7 cellular contexts compared by ENCODE assay signal in the genomic region with DNA sequence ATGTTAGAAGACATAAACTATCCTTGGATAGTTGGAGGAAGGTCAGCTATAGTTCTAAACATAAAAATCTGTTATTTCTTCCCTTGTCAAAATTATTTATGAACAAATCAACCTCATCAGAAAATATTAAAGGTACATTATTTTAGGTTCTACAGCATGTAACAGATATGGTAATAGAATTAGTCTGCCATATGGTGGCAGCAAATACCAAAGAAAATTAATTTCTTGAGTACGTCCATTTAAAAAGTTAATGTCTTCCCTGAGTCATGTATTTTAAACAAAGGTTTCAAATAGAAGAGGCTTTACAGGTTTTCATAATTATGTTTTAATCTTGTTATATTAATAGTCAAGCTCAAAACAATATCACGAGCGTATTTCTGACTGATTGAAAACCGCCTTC.
A peak's percentile ranks its signal among the peaks of the same experiment; 100 is the strongest.
DNase-seq lines count a peak whose midpoint lies in the region; ATAC-seq, FAIRE-seq and TF ChIP-seq lines count a peak whose summit lies in the region.

No MANE protein-coding gene starts in this region.

- TF ChIP-seq CTCF in nephron (IDR thresholded peaks at IDR 0.05; ENCODE audit: unreplicated experiment in 3 of 3) (peak; percentile 42 to 62 (median 52)), brain microvascular endothelial cell (IDR thresholded peaks at IDR 0.05; ENCODE audit: low read depth, low read length, missing control alignments) (no peak)

- H3K4me1 Mint-ChIP-seq in nephron = no peaks in the 10 kb centered on the region
- peaks cover 30% of the 10 kb centered on the region for H3K4me1 Mint-ChIP-seq in stimulated activated memory B cell treated with anti-CD40 and anti-IgM and Interleukin-4, amounts not matched to agents 10 μg/mL and 1 μg/mL and 100 μg/mL, for 72 hours

- no peaks in the 10 kb centered on the region for H3K36me3 ChIP-seq in brain microvascular endothelial cell (replicated peaks)

- ATAC-seq in stimulated activated memory B cell treated with anti-CD40 and anti-IgM and Interleukin-4, amounts not matched to agents 10 μg/mL and 1 μg/mL and 100 μg/mL, for 72 hours = no peak

- in situ Hi-C loops in brain microvascular endothelial cell (cut with HindIII; ENCODE audit: low pct_ligation_motif_present, low sequenced_read_pairs) = no loop called here

- no peaks in the 10 kb centered on the region for H3K9me3 Mint-ChIP-seq in nephron
- H3K9me3 Mint-ChIP-seq in stimulated activated memory B cell treated with anti-CD40 and anti-IgM and Interleukin-4, amounts not matched to agents 10 μg/mL and 1 μg/mL and 100 μg/mL, for 72 hours = no peaks in the 10 kb centered on the region

- no peak overlapping the region for H3K27ac ChIP-seq in brain microvascular endothelial cell

- H3K27ac Mint-ChIP-seq in nephron = no peak overlapping the region
- no peak overlapping the region for H3K27ac Mint-ChIP-seq in stimulated activated memory B cell treated with anti-CD40 and anti-IgM and Interleukin-4, amounts not matched to agents 10 μg/mL and 1 μg/mL and 100 μg/mL, for 72 hours

- peak; percentile 8 for DNase-seq in GDM1 (lab: John Stamatoyannopoulos, UW)
- DNase-seq in NCI-H1694 treated with DMSO at 0.1 percent for 48 hours (lab: John Stamatoyannopoulos, UW) = peak; percentile 72
- no peak for DNase-seq in brain microvascular endothelial cell
- no peak for DNase-seq in DMS153 (lab: John Stamatoyannopoulos, UW)

- H3K4me3 Mint-ChIP-seq in nephron = no peak overlapping the region
- no peak overlapping the region for H3K4me3 Mint-ChIP-seq in stimulated activated memory B cell treated with anti-CD40 and anti-IgM and Interleukin-4, amounts not matched to agents 10 μg/mL and 1 μg/mL and 100 μg/mL, for 72 hours

- H3K36me3 Mint-ChIP-seq in nephron (ENCODE audit: low read depth) = no peaks in the 10 kb centered on the region
- no peaks in the 10 kb centered on the region for H3K36me3 Mint-ChIP-seq in stimulated activated memory B cell treated with anti-CD40 and anti-IgM and Interleukin-4, amounts not matched to agents 10 μg/mL and 1 μg/mL and 100 μg/mL, for 72 hours

- H3K27me3 ChIP-seq in brain microvascular endothelial cell (replicated peaks) = no peaks in the 10 kb centered on the region

- H3K27me3 Mint-ChIP-seq in nephron (ENCODE audit: low read depth) = no peaks in the 10 kb centered on the region
- no peaks in the 10 kb centered on the region for H3K27me3 Mint-ChIP-seq in stimulated activated memory B cell treated with anti-CD40 and anti-IgM and Interleukin-4, amounts not matched to agents 10 μg/mL and 1 μg/mL and 100 μg/mL, for 72 hours

- FAIRE-seq in colon (lab: Jason Lieb, UNC) = peak; percentile 68

- H3K4me3 ChIP-seq in brain microvascular endothelial cell (ENCODE audit: low read depth, low read length) = no peak overlapping the region

Comparison
In these comparisons a context has a peak if more than half of its experiments do, and no peak if none do; other contexts are left out.
1. DNase-seq: peak in GDM1 (single experiment) and NCI-H1694 treated with DMSO at 0.1 percent for 48 hours (single experiment); none in brain microvascular endothelial cell (single experiment) and DMS153 (single experiment).